8 cellular contexts compared by ENCODE assay signal in the genomic region with DNA sequence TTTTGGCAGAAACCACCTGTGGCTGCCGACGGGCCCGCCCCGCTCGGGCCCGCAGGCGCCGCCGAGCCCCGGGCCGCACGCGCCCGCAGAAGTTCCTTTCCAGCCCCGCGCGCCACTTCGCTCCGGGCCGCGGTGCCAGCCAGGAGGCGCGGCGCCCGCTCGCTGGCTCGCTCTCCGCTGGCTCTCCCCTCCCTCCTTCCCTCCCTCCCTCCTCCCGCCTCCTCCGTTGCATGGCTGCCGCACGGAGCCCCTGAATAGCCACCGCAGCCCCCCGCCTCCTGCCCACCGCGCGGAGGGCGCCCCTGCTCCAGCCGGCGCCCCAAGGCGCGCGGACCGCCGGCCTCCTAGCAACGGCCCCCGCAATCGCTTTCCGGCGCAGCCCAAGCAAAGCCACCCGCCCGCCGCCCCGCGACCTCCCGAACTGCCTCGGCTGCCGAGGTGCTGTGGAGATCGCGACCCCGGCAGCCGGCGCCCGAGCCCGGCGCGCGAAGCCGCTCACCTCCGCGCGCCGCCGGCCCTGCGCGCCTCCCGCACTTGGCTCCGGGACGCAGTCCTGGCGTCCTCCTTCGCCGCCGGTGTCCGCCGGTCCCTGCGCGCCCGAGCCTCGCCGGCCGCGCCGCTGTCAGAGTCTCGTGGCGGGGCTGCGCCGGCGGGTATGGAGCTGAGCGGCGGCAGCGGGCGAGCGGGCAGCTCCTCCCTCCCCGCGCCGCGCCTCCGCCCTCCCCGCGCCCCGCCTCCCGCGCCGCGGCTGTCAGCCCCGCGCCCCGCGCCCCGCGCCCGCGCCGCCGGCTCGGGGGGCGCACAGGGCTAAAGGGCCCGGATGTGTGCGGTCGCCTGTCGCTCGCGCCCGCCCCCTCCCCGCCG. TPM values are rescaled to one million over a fixed set of nuclear protein-coding genes. Genes with fewer than 3 reads are reported as not detected.
DNase-seq lines count a peak whose midpoint lies in the region; ATAC-seq, FAIRE-seq and TF ChIP-seq lines count a peak whose summit lies in the region.

Gene ZBTB7C (minus strand): TSS at position 657 of the 864 bp plus-strand sequence.

- H3K4me1 Mint-ChIP-seq in Caco-2 (ENCODE audit: low read depth, unreplicated experiment), result no peaks in the 10 kb centered on the region
- H3K4me1 Mint-ChIP-seq in stimulated activated naive CD8-positive, alpha-beta T cell treated with anti-CD3 and anti-CD28 coated beads, Interleukin-15, amount 100 ng/mL, for 72 hours, result peaks cover 6% of the 10 kb centered on the region

- no peaks in the 10 kb centered on the region for H3K79me2 ChIP-seq in HepG2 (ENCODE audit: insufficient read depth, low read length)

- no TSS peak for BruUV-seq in Caco-2 (replicated peaks; lab: Mats Ljungman, UMichigan)
- BruUV-seq in Panc1 (replicated peaks; lab: Mats Ljungman, UMichigan), result no TSS peak
- no TSS peak for BruUV-seq in HepG2 (replicated peaks; lab: Mats Ljungman, UMichigan)

- CTCF ChIA-PET in Caco-2 (lab: Charles Lee) (no interaction called here), Panc1 (lab: Charles Lee) (no interaction called here), HepG2 (lab: Yijun Ruan, JAX; ENCODE audit: low intra/inter-chr PET ratio, low total read pairs) (no interaction called here)

- ATAC-seq in Panc1 (peak; percentile 56), HepG2 (peak; percentile 17), GM21619 (IDR thresholded peaks at IDR 0.05; ENCODE audit: unreplicated experiment) (no peak)
- peak; percentile 39 for ATAC-seq in stimulated activated naive CD8-positive, alpha-beta T cell treated with anti-CD3 and anti-CD28 coated beads, Interleukin-15, amount 100 ng/mL, for 72 hours

- H3K4me1 ChIP-seq in Caco-2, result no peaks in the 10 kb centered on the region
- H3K4me1 ChIP-seq in Panc1 (ENCODE audit: control insufficient read depth, insufficient read depth, low read length), result no peaks in the 10 kb centered on the region
- H3K4me1 ChIP-seq in colonic mucosa, result peaks cover 9% of the 10 kb centered on the region
- peaks cover 6% of the 10 kb centered on the region; the same call in 1 of the 2 replicates for H3K4me1 ChIP-seq in HepG2 (ENCODE audit: insufficient read depth, low read length)

- no peak for FAIRE-seq in HepG2 (lab: Jason Lieb, UNC)

- H3K9me3 ChIP-seq in Caco-2, result no peaks in the 10 kb centered on the region
- H3K9me3 ChIP-seq in Panc1 (ENCODE audit: control insufficient read depth, insufficient read depth, low read depth, low read length), result no peaks in the 10 kb centered on the region
- no peaks in the 10 kb centered on the region for H3K9me3 ChIP-seq in colonic mucosa
- H3K9me3 ChIP-seq in HepG2 (ENCODE audit: low read length), result no peaks in the 10 kb centered on the region

- H3K36me3 ChIP-seq in Caco-2 (ENCODE audit: control insufficient read depth, insufficient read depth, low read length) (no peaks in the 10 kb centered on the region), Panc1 (ENCODE audit: control insufficient read depth, insufficient read depth, low read length) (no peaks in the 10 kb centered on the region), colonic mucosa (no peaks in the 10 kb centered on the region), HepG2 (replicated peaks in 1 of 2; ENCODE audit: control insufficient read depth in 1 of 2, insufficient read depth in 2 of 2, low read length in 2 of 2) (no peaks in the 10 kb centered on the region)

- no peaks in the 10 kb centered on the region; the same call in 1 of the 2 replicates for H4K20me1 ChIP-seq in HepG2 (ENCODE audit: insufficient read depth, low read length)

- H3K27me3 ChIP-seq in Caco-2 (replicated peaks; ENCODE audit: control insufficient read depth, insufficient read depth, low read length) (0 out of 2 replicates have a peak, but pooled peaks cover 2% of the 10 kb centered on the region), Panc1 (ENCODE audit: control insufficient read depth, insufficient read depth, low read length) (peaks cover 19% of the 10 kb centered on the region), colonic mucosa (peaks cover 46% of the 10 kb centered on the region), HepG2 (ENCODE audit: control insufficient read depth in 1 of 2, insufficient read depth in 2 of 2, low read length in 2 of 2) (peaks cover 16 to 65% of the 10 kb centered on the region in 2 experiments)

- 36% methylated on average over 35 of the region's 136 CpGs for WGBS in HepG2 (ENCODE audit: low lambda C conversion rate)

- H3K27me3 Mint-ChIP-seq in Caco-2 (ENCODE audit: insufficient read depth, unreplicated experiment), result peaks cover 14% of the 10 kb centered on the region
- peaks cover 79% of the 10 kb centered on the region for H3K27me3 Mint-ChIP-seq in stimulated activated naive CD8-positive, alpha-beta T cell treated with anti-CD3 and anti-CD28 coated beads, Interleukin-15, amount 100 ng/mL, for 72 hours

- intact Hi-C loops in Caco-2 (cut with micrococcal nuclease; ENCODE audit: unreplicated experiment), result no loop called here
- intact Hi-C loops in Panc1 (cut with micrococcal nuclease; ENCODE audit: unreplicated experiment), result no loop called here
- intact Hi-C loops in colonic mucosa (cut with DNase I), result no loop called here
- intact Hi-C loops in HepG2 (cut with micrococcal nuclease; ENCODE audit: unreplicated experiment), result no loop called here

- TF ChIP-seq CTCF in Caco-2 (IDR thresholded peaks at IDR 0.05; ENCODE audit: insufficient read depth in 1 of 2, low read depth in 1 of 2, low read length in 1 of 2, severe bottlenecking in 1 of 2, unreplicated experiment in 1 of 2) (no peak), Panc1 (IDR thresholded peaks at IDR 0.05) (no peak), colonic mucosa (IDR thresholded peaks at IDR 0.05) (no peak), HepG2 (CRISPR knock-in tag; IDR thresholded peaks at IDR 0.05) (no peak)

- TF ChIP-seq POLR2A in HepG2 (IDR thresholded peaks at IDR 0.05; ENCODE audit: insufficient read depth in 1 of 2, low read depth in 2 of 2, low read length in 2 of 2), result no peak

- H3K27ac ChIP-seq in Panc1 (ENCODE audit: low read length), result no peak within 1 kb of the TSS
- H3K27ac ChIP-seq in colonic mucosa, result peak within 1 kb of the TSS; percentile 4
- no peak within 1 kb of the TSS for H3K27ac ChIP-seq in HepG2 (ENCODE audit: extremely low read length, insufficient read depth, low read length)

- H3K4me3 ChIP-seq in Caco-2 (ENCODE audit: low read depth, low read length) (peak within 1 kb of the TSS; percentile 47), Panc1 (ENCODE audit: low read depth in 2 of 2, low read length in 2 of 2) (peak within 1 kb of the TSS; percentile 47 to 65), colonic mucosa (peak within 1 kb of the TSS; percentile 72), HepG2 (replicated peaks in 1 of 3; ENCODE audit: insufficient read depth in 1 of 3, low read depth in 2 of 3, low read length in 3 of 3) (peak within 1 kb of the TSS; percentile 54 to 74 (median 66))

- TF ChIP-seq EP300 in HepG2 (IDR thresholded peaks at IDR 0.05; ENCODE audit: low read depth in 2 of 2, low read length in 2 of 2), result no peak
- no peak for TF ChIP-seq EP300 in HepG2 (CRISPR knock-in tag; IDR thresholded peaks at IDR 0.05; ENCODE audit: borderline replicate concordance)

- H3K36me3 Mint-ChIP-seq in Caco-2 (ENCODE audit: insufficient read depth, unreplicated experiment), result no peaks in the 10 kb centered on the region

- no peaks in the 10 kb centered on the region for H3K9me3 Mint-ChIP-seq in Caco-2 (ENCODE audit: unreplicated experiment)
- no peaks in the 10 kb centered on the region for H3K9me3 Mint-ChIP-seq in stimulated activated naive CD8-positive, alpha-beta T cell treated with anti-CD3 and anti-CD28 coated beads, Interleukin-15, amount 100 ng/mL, for 72 hours

- in situ Hi-C loops in Panc1 (cut with HindIII; ENCODE audit: low pct_unique_long_range_greater_than_20kb, low sequenced_read_pairs) (no loop called here), HepG2 (cut with HindIII; ENCODE audit: extremely low pct_ligation_motif_present, low pct_unique_long_range_greater_than_20kb) (no loop called here)

- DNase-seq in Caco-2, result peak in 1 of 2 experiments; percentile 18
- DNase-seq in HCEC 1CT, result peak; percentile 20
- DNase-seq in Panc1 (ENCODE audit: low read depth, low spot score), result no peak
- DNase-seq in colonic mucosa, result peak; percentile 37
- DNase-seq in HepG2 (ENCODE audit: low spot score), result no peak
- DNase-seq in stimulated activated naive CD8-positive, alpha-beta T cell treated with anti-CD3 and anti-CD28 coated beads, Interleukin-15, amount 100 ng/mL, for 72 hours, result peak; percentile 12 to 15
- no peak for DNase-seq in hepatic stellate cell (ENCODE audit: low spot score)

- H3K4me2 ChIP-seq in HepG2 (ENCODE audit: low read depth, low read length), result peak within 1 kb of the TSS; percentile 74

- peak within 1 kb of the TSS; percentile 67 for H3K4me3 Mint-ChIP-seq in Caco-2 (ENCODE audit: unreplicated experiment)
- peak within 1 kb of the TSS; percentile 66 to 75 for H3K4me3 Mint-ChIP-seq in stimulated activated naive CD8-positive, alpha-beta T cell treated with anti-CD3 and anti-CD28 coated beads, Interleukin-15, amount 100 ng/mL, for 72 hours

- POLR2A ChIA-PET in Caco-2 (lab: Charles Lee) (no interaction called here), Panc1 (lab: Charles Lee) (no interaction called here), HepG2 (lab: Yijun Ruan, JAX) (no interaction called here)

- TF ChIP-seq RAD21 in HepG2 (CRISPR knock-in tag; IDR thresholded peaks at IDR 0.05), result no peak

- H2AFZ ChIP-seq in HepG2 (ENCODE audit: low read length), result no peak within 1 kb of the TSS

- peak within 1 kb of the TSS in 1 of 2 donors; percentile 59 for H3K9ac ChIP-seq in colonic mucosa (ENCODE audit: low read depth in 2 of 2, low read length in 2 of 2)
- H3K9ac ChIP-seq in HepG2 (ENCODE audit: insufficient read depth, low read depth, low read length), result no peak within 1 kb of the TSS

- no peak within 1 kb of the TSS for H3K27ac Mint-ChIP-seq in Caco-2 (ENCODE audit: unreplicated experiment)
- H3K27ac Mint-ChIP-seq in stimulated activated naive CD8-positive, alpha-beta T cell treated with anti-CD3 and anti-CD28 coated beads, Interleukin-15, amount 100 ng/mL, for 72 hours, result no peak within 1 kb of the TSS

RNA-seq across cellular contexts. Expression of gene ZBTB7C, which starts in this region (rescaled TPM):
- 0.18 and 0.39 TPM in 2 replicates for total RNA-seq in Caco-2 (2022)
- total RNA-seq in Panc1 (2021; ENCODE audit: unreplicated experiment), result 0.03 TPM
- not detected for polyA plus RNA-seq in Panc1 (2012; ENCODE audit: insufficient read length)
- 10 to 100 TPM; 25.1 to 36.4 TPM for total RNA-seq in colonic mucosa
- total RNA-seq in HepG2 (2016; rRNA removed; fragmentation: Illumina TruSeq; extraction: Trizol), result 0.04 TPM in 1 of 2 replicates, not detected in the other
- total RNA-seq in HepG2 (2016; cell fraction: cytosol; rRNA removed; fragmentation: Illumina TruSeq; extraction: Trizol; ENCODE audit: low read depth), result 0.10 TPM in 1 of 2 replicates, not detected in the other
- total RNA-seq in HepG2 (2016; cell fraction: insoluble cytoplasmic fraction; rRNA removed; fragmentation: Illumina TruSeq; extraction: Trizol), result 0.02 TPM in 1 of 2 replicates, not detected in the other
- total RNA-seq in HepG2 (2016; cell fraction: membrane; rRNA removed; fragmentation: Illumina TruSeq; extraction: Trizol), result 0.07 TPM in 1 of 2 replicates, not detected in the other
- total RNA-seq in HepG2 (2016; cell fraction: nucleus; rRNA removed; fragmentation: Illumina TruSeq; extraction: Trizol), result 0.06 TPM in 1 of 2 replicates, not detected in the other
- 0.01 TPM in 1 of 2 replicates, not detected in the other for polyA plus RNA-seq in HepG2 (2011; rRNA removed)
- 0.01 TPM in 1 of 2 replicates, not detected in the other for polyA plus RNA-seq in HepG2 (2011; cell fraction: cytosol; rRNA removed)
- not detected in 2 replicates for polyA plus RNA-seq in HepG2 (2011; cell fraction: nucleus; rRNA removed)
- 0.03 and 0.09 TPM in 2 replicates for polyA plus RNA-seq in HepG2 (2012)
- not detected in 2 replicates for polyA plus RNA-seq in HepG2 (2016; cell fraction: cytosol; fragmentation: Illumina TruSeq; extraction: Trizol; ENCODE audit: low read depth)
- polyA plus RNA-seq in HepG2 (2016; cell fraction: insoluble cytoplasmic fraction; fragmentation: Illumina TruSeq; extraction: Trizol; ENCODE audit: low read depth), result not detected in 2 replicates
- not detected in 2 replicates for polyA plus RNA-seq in HepG2 (2016; cell fraction: membrane; fragmentation: Illumina TruSeq; extraction: Trizol; ENCODE audit: low read depth)
- polyA plus RNA-seq in HepG2 (2016; cell fraction: nucleus; fragmentation: Illumina TruSeq; extraction: Trizol; ENCODE audit: insufficient read depth, low read depth), result not detected in 2 replicates
- polyA minus RNA-seq in HepG2 (2011; rRNA and poly(A)+ RNA removed; ENCODE audit: low replicate concordance), result 0.12 and 4.7 TPM in 2 replicates
- not detected in 2 replicates for polyA minus RNA-seq in HepG2 (2011; cell fraction: cytosol; rRNA and poly(A)+ RNA removed)
- polyA minus RNA-seq in HepG2 (2011; cell fraction: nucleus; rRNA and poly(A)+ RNA removed), result 0.13 TPM in 1 of 2 replicates, not detected in the other

Comparison
In these comparisons a context has a peak if more than half of its experiments do, and no peak if none do; other contexts are left out.
1. RNA of gene ZBTB7C (total RNA-seq): 25.1 to 36.4 TPM in colonic mucosa; 0.18 to 0.39 TPM in Caco-2, 0.02 to 0.10 TPM in HepG2 and 0.03 TPM in Panc1 (single experiment); every median in the first group is over 10 times any median in the second.
2. Peak in ATAC-seq and H3K4me3 ChIP-seq in Panc1; RNA of the gene not detected or under 1 TPM.
3. DNase-seq: peak in HCEC 1CT (single experiment), colonic mucosa (single experiment) and stimulated activated naive CD8-positive, alpha-beta T cell treated with anti-CD3 and anti-CD28 coated beads, Interleukin-15, amount 100 ng/mL, for 72 hours (2 of 2); none in Panc1 (single experiment), HepG2 (single experiment) and hepatic stellate cell (single experiment).
4. Peak in every context shown above with its lines, with median percentiles within 50 percentile points of each other: H3K4me3 ChIP-seq.